7 cellular contexts compared by ENCODE assay signal in the genomic region with DNA sequence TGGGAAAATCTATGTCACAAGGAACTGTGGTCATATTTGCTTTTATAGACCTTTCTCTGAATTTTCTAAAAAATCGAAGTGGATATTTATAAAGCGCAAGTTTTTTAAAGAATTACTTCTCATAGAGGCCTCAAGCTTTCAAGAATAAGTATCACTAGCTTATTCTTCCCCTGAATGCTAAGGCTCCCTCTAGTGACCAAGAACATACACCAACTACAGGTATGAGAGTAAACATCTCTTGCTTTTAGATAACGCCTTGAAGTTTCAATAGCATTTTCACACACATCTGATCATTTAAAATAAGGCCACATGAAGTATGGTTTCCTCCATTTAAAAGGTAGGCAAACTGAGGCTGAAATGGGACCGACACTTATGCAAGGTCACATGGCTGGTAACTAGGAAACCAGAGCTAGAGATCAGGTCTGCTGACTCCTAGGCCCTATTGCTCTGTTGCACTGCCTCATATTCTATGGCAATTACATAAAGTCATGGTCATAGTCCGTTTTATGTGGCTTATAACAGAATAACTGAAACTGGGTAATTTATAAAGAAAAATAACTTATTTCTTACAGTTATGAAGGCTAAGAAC.
DNase-seq lines count a peak whose midpoint lies in the region; ATAC-seq and TF ChIP-seq lines count a peak whose summit lies in the region.

No MANE protein-coding gene starts in this region.

- no peaks in the 10 kb centered on the region for H3K27me3 ChIP-seq in suprapubic skin

- no peaks in the 10 kb centered on the region for H3K9me3 ChIP-seq in suprapubic skin

- DNase-seq in HCEC 1CT = peak; percentile 68
- peak; percentile 59 for DNase-seq in NAMALWA (ENCODE audit: low spot score)
- DNase-seq in SW480 (ENCODE audit: low spot score) = peak; percentile 58
- no peak for DNase-seq in glutamatergic neuron
- no peak for DNase-seq in suprapubic skin (ENCODE audit: low spot score in 2 of 2)
- no peak for DNase-seq in natural killer cell treated with Interleukin-12 subunit alpha and Interleukin-12 subunit beta and Interleukin-15 and Interleukin-18, amount 100 ng/mL, for 72 hours (ENCODE audit: low spot score)

- no peak for TF ChIP-seq POLR2A in suprapubic skin (IDR thresholded peaks at IDR 0.05)

- no peak overlapping the region for H3K27ac ChIP-seq in suprapubic skin

- no peak overlapping the region for H3K27ac Mint-ChIP-seq in glutamatergic neuron (ENCODE audit: unreplicated experiment)
- no peak overlapping the region for H3K27ac Mint-ChIP-seq in natural killer cell treated with Interleukin-12 subunit alpha and Interleukin-12 subunit beta and Interleukin-15 and Interleukin-18, amount 100 ng/mL, for 72 hours

- TF ChIP-seq EP300 in suprapubic skin (IDR thresholded peaks at IDR 0.05) = no peak

- peaks cover 2% of the 10 kb centered on the region for H3K27me3 Mint-ChIP-seq in glutamatergic neuron (ENCODE audit: unreplicated experiment)
- H3K27me3 Mint-ChIP-seq in natural killer cell treated with Interleukin-12 subunit alpha and Interleukin-12 subunit beta and Interleukin-15 and Interleukin-18, amount 100 ng/mL, for 72 hours = peaks cover 0 to 13% of the 10 kb centered on the region in 2 donors

- ATAC-seq in natural killer cell treated with Interleukin-12 subunit alpha and Interleukin-12 subunit beta and Interleukin-15 and Interleukin-18, amount 100 ng/mL, for 72 hours = no peak

- H3K9me3 Mint-ChIP-seq in glutamatergic neuron (ENCODE audit: unreplicated experiment) = peaks cover 1% of the 10 kb centered on the region
- peaks cover 8% of the 10 kb centered on the region for H3K9me3 Mint-ChIP-seq in natural killer cell treated with Interleukin-12 subunit alpha and Interleukin-12 subunit beta and Interleukin-15 and Interleukin-18, amount 100 ng/mL, for 72 hours

- H3K36me3 ChIP-seq in suprapubic skin = no peaks in the 10 kb centered on the region

- H3K4me1 ChIP-seq in suprapubic skin = no peaks in the 10 kb centered on the region

- peaks cover 5% of the 10 kb centered on the region for H3K36me3 Mint-ChIP-seq in glutamatergic neuron (ENCODE audit: unreplicated experiment)
- peaks cover 10% of the 10 kb centered on the region for H3K36me3 Mint-ChIP-seq in natural killer cell treated with Interleukin-12 subunit alpha and Interleukin-12 subunit beta and Interleukin-15 and Interleukin-18, amount 100 ng/mL, for 72 hours

- H3K4me3 Mint-ChIP-seq in glutamatergic neuron (ENCODE audit: unreplicated experiment) = no peak overlapping the region
- H3K4me3 Mint-ChIP-seq in natural killer cell treated with Interleukin-12 subunit alpha and Interleukin-12 subunit beta and Interleukin-15 and Interleukin-18, amount 100 ng/mL, for 72 hours = no peak overlapping the region

- H3K4me3 ChIP-seq in suprapubic skin = no peak overlapping the region

- TF ChIP-seq CTCF in GM12873 (IDR thresholded peaks at IDR 0.05; ENCODE audit: insufficient read depth, low read depth, low read length, missing control alignments) (peak; percentile 56), glutamatergic neuron (IDR thresholded peaks at IDR 0.05; ENCODE audit: partially characterized antibody, unreplicated experiment) (peak; percentile 50), suprapubic skin (IDR thresholded peaks at IDR 0.05) (peak; percentile 15 to 44)

- WGBS in suprapubic skin = 49% methylated on average over 5 of the region's 5 CpGs

- no peaks in the 10 kb centered on the region for H3K4me1 Mint-ChIP-seq in glutamatergic neuron (ENCODE audit: low read depth, unreplicated experiment)
- H3K4me1 Mint-ChIP-seq in natural killer cell treated with Interleukin-12 subunit alpha and Interleukin-12 subunit beta and Interleukin-15 and Interleukin-18, amount 100 ng/mL, for 72 hours (ENCODE audit: low read depth in 2 of 2) = no peaks in the 10 kb centered on the region

Comparison
In these comparisons a context has a peak if more than half of its experiments do, and no peak if none do; other contexts are left out.
1. DNase-seq: peak in HCEC 1CT (single experiment), NAMALWA (single experiment) and SW480 (single experiment); none in glutamatergic neuron (single experiment), suprapubic skin (0 of 2) and natural killer cell treated with Interleukin-12 subunit alpha and Interleukin-12 subunit beta and Interleukin-15 and Interleukin-18, amount 100 ng/mL, for 72 hours (single experiment).
2. Peak in every context shown above with its lines, with median percentiles within 50 percentile points of each other: CTCF ChIP-seq.